Comparison of ENCODE assay signal across 6 cellular contexts in genomic region chr14:93868165-93868564, GRCh38. TPM values are rescaled to one million over a fixed set of nuclear protein-coding genes. Genes with fewer than 3 reads are reported as not detected.
"Had no signal": no experiment of that assay in that cellular context is flagged by ENCODE, and none has a peak within 500 bp of the region (broad histone marks: within the 10 kb centered on the region; RNA-seq: fewer than 3 reads in every experiment).

No MANE protein-coding gene starts in this region.

- DNase-seq: GM23248, GOT3, H7, HFFc6 had no signal

RNA-seq across cellular contexts. Expression of gene FAM181A, which starts 59.0 kb away (rescaled TPM):
- total RNA-seq: GM23248, H4, H7, HFFc6, HT1080 had no signal
